ENCODE assay signal across 22 cellular contexts in genomic region chr11:556857-557256, GRCh38. TPM values are rescaled to one million over a fixed set of nuclear protein-coding genes. Genes with fewer than 3 reads are reported as not detected.
DNase-seq lines count a peak whose midpoint lies in the region; ATAC-seq and TF ChIP-seq lines count a peak whose summit lies in the region.
"Had no signal": no experiment of that assay in that cellular context is flagged by ENCODE, and none has a peak within 500 bp of the region (broad histone marks: within the 10 kb centered on the region; RNA-seq: fewer than 3 reads in every experiment).

No MANE protein-coding gene starts in this region.

- H3K36me3 Mint-ChIP-seq in Calu3 (ENCODE audit: insufficient read depth, unreplicated experiment): peaks cover 61% of the 10 kb centered on the region
- H3K36me3 Mint-ChIP-seq in stimulated activated effector memory CD8-positive, alpha-beta T cell treated with anti-CD3 and anti-CD28 coated beads, Interleukin-12 subunit alpha, Interleukin-12 subunit beta, amount 100 ng/mL, for 72 hours: peaks cover 15% of the 10 kb centered on the region
- no peaks in the 10 kb centered on the region for H3K36me3 Mint-ChIP-seq in activated naive CD4-positive, alpha-beta T cell treated with anti-CD3 and anti-CD28 coated beads, Interleukin-2, amount 10 ng/mL, durations not matched to agents 7 days and 5 days

- H3K9ac ChIP-seq in iPS-15b (ENCODE audit: low read depth, low read length): no peak overlapping the region

- H3K27me3 Mint-ChIP-seq in Calu3 (ENCODE audit: unreplicated experiment): no peaks in the 10 kb centered on the region
- H3K27me3 Mint-ChIP-seq in activated naive CD4-positive, alpha-beta T cell treated with anti-CD3 and anti-CD28 coated beads, Interleukin-2, amount 10 ng/mL, durations not matched to agents 7 days and 5 days: peaks cover 65% of the 10 kb centered on the region

- CTCF ChIA-PET in Calu3 (lab: Charles Lee): no interaction called here
- CTCF ChIA-PET in activated naive CD4-positive, alpha-beta T cell treated with anti-CD3 and anti-CD28 coated beads, Interleukin-2, amount 10 ng/mL, durations not matched to agents 7 days and 5 days (lab: Charles Lee): interaction anchor here (1.1 to 3.3 kb wide), 4 partner anchors 19 to 171 kb away, joined by 3 to 42 read pairs (median 8); no protein-coding TSS in a partner anchor

- intact Hi-C loops in Calu3 (cut with micrococcal nuclease; ENCODE audit: unreplicated experiment): loop anchor here (10.0 kb wide), 1 partner anchor 168 kb away; no protein-coding TSS in a partner anchor

- H3K9me3 Mint-ChIP-seq in Calu3 (ENCODE audit: low read depth, unreplicated experiment): no peaks in the 10 kb centered on the region
- no peaks in the 10 kb centered on the region for H3K9me3 Mint-ChIP-seq in stimulated activated effector memory CD8-positive, alpha-beta T cell treated with anti-CD3 and anti-CD28 coated beads, Interleukin-12 subunit alpha, Interleukin-12 subunit beta, amount 100 ng/mL, for 72 hours
- no peaks in the 10 kb centered on the region for H3K9me3 Mint-ChIP-seq in activated naive CD4-positive, alpha-beta T cell treated with anti-CD3 and anti-CD28 coated beads, Interleukin-2, amount 10 ng/mL, durations not matched to agents 7 days and 5 days
- H3K9me3 Mint-ChIP-seq: activated CD4-positive, alpha-beta memory T cell treated with anti-CD3 and anti-CD28 coated beads, Interleukin-2, amount 10 ng/mL, durations not matched to agents 7 days and 5 days had no signal

- H3K27ac Mint-ChIP-seq in Calu3 (ENCODE audit: unreplicated experiment): no peak overlapping the region
- no peak overlapping the region for H3K27ac Mint-ChIP-seq in stimulated activated effector memory CD8-positive, alpha-beta T cell treated with anti-CD3 and anti-CD28 coated beads, Interleukin-12 subunit alpha, Interleukin-12 subunit beta, amount 100 ng/mL, for 72 hours
- no peak overlapping the region for H3K27ac Mint-ChIP-seq in activated naive CD4-positive, alpha-beta T cell treated with anti-CD3 and anti-CD28 coated beads, Interleukin-2, amount 10 ng/mL, durations not matched to agents 7 days and 5 days
- H3K27ac Mint-ChIP-seq: activated CD4-positive, alpha-beta memory T cell treated with anti-CD3 and anti-CD28 coated beads, Interleukin-2, amount 10 ng/mL, durations not matched to agents 7 days and 5 days; progenitor cell of endocrine pancreas had no signal

- TF ChIP-seq EP300 in Ishikawa (IDR thresholded peaks at IDR 0.05; ENCODE audit: borderline replicate concordance): no peak

- H3K27me3 ChIP-seq in iPS-15b (ENCODE audit: control insufficient read depth, insufficient read depth, low read length): peaks cover 17% of the 10 kb centered on the region

- TF ChIP-seq RAD21 in Ishikawa (IDR thresholded peaks at IDR 0.05; ENCODE audit: low read depth): no peak

- H3K4me1 ChIP-seq in iPS-15b (ENCODE audit: control insufficient read depth, insufficient read depth, low read length): peaks cover 1% of the 10 kb centered on the region

- DNase-seq in Calu3: no peak
- DNase-seq in stimulated activated effector memory CD8-positive, alpha-beta T cell treated with anti-CD3 and anti-CD28 coated beads, Interleukin-12 subunit alpha, Interleukin-12 subunit beta, amount 100 ng/mL, for 72 hours (ENCODE audit: low spot score in 2 of 2): peak in 1 of 2 donors; percentile 60
- DNase-seq in activated naive CD4-positive, alpha-beta T cell treated with anti-CD3 and anti-CD28 coated beads, Interleukin-2, amount 10 ng/mL, durations not matched to agents 7 days and 5 days: no peak
- no peak for DNase-seq in stimulated activated CD4-positive, alpha-beta T cell treated with anti-CD3 and anti-CD28 coated beads, Interleukin-12 subunit alpha, Interleukin-12 subunit beta, amount 100 ng/mL, for 4 hours
- no peak for DNase-seq in NCI-H345 treated with DMSO at 0.1 percent for 48 hours (lab: John Stamatoyannopoulos, UW; ENCODE audit: unreplicated experiment)
- DNase-seq: activated CD4-positive, alpha-beta memory T cell treated with anti-CD3 and anti-CD28 coated beads, Interleukin-2, amount 10 ng/mL, durations not matched to agents 7 days and 5 days; activated effector memory CD4-positive, alpha-beta T cell treated with anti-CD3 and anti-CD28 coated beads, Interleukin-2, amount 50 U/mL, for 16 hours; activated T-cell treated with anti-CD3 and anti-CD28 coated beads for 4 hours; Caco-2; DND-41; left ventricle myocardium superior; NCI-H1105 treated with DMSO at 0.1 percent for 48 hours; NCI-H446; stomach; tibial artery had no signal

- TF ChIP-seq CTCF in Calu3 (IDR thresholded peaks at IDR 0.05; ENCODE audit: unreplicated experiment): no peak

- H3K4me3 ChIP-seq in iPS-15b (ENCODE audit: low read depth, low read length): peak overlapping the region; percentile 52
- H3K4me3 ChIP-seq: GM12878, heart left ventricle, tibial artery had no signal

- H3K4me3 Mint-ChIP-seq in Calu3 (ENCODE audit: low read depth, unreplicated experiment): peak overlapping the region; percentile 54
- H3K4me3 Mint-ChIP-seq in stimulated activated effector memory CD8-positive, alpha-beta T cell treated with anti-CD3 and anti-CD28 coated beads, Interleukin-12 subunit alpha, Interleukin-12 subunit beta, amount 100 ng/mL, for 72 hours: peak overlapping the region; percentile 42
- no peak overlapping the region for H3K4me3 Mint-ChIP-seq in activated naive CD4-positive, alpha-beta T cell treated with anti-CD3 and anti-CD28 coated beads, Interleukin-2, amount 10 ng/mL, durations not matched to agents 7 days and 5 days

- no peak for ATAC-seq in stimulated activated effector memory CD8-positive, alpha-beta T cell treated with anti-CD3 and anti-CD28 coated beads, Interleukin-12 subunit alpha, Interleukin-12 subunit beta, amount 100 ng/mL, for 72 hours
- ATAC-seq: GM12878, heart left ventricle, left ventricle myocardium superior, Right ventricle myocardium inferior had no signal

- BruUV-seq in Calu3 (replicated peaks; lab: Mats Ljungman, UMichigan): no TSS peak

- no peaks in the 10 kb centered on the region for H3K4me1 Mint-ChIP-seq in Calu3 (ENCODE audit: low read depth, unreplicated experiment)
- H3K4me1 Mint-ChIP-seq in stimulated activated effector memory CD8-positive, alpha-beta T cell treated with anti-CD3 and anti-CD28 coated beads, Interleukin-12 subunit alpha, Interleukin-12 subunit beta, amount 100 ng/mL, for 72 hours: peaks cover 14% of the 10 kb centered on the region
- H3K4me1 Mint-ChIP-seq in activated naive CD4-positive, alpha-beta T cell treated with anti-CD3 and anti-CD28 coated beads, Interleukin-2, amount 10 ng/mL, durations not matched to agents 7 days and 5 days: peaks cover 27% of the 10 kb centered on the region

- no peaks in the 10 kb centered on the region for H3K36me3 ChIP-seq in iPS-15b (ENCODE audit: control insufficient read depth, insufficient read depth, low read length)
- H3K36me3 ChIP-seq: heart left ventricle, neutrophil, stomach, tibial artery had no signal

- H3K9me3 ChIP-seq in iPS-15b (ENCODE audit: control insufficient read depth, insufficient read depth, low read length): no peaks in the 10 kb centered on the region
- H3K9me3 ChIP-seq: Caco-2, heart left ventricle, neutrophil, stomach, tibial artery had no signal

TF ChIP-seq in Ishikawa, 13 proteins besides CTCF, POLR2A, EP300 and RAD21:
- TF ChIP-seq FOXM1 (IDR thresholded peaks at IDR 0.05; ENCODE audit: borderline replicate concordance, low read depth): no peak
- no peak for TF ChIP-seq CREB1 (IDR thresholded peaks at IDR 0.05; ENCODE audit: low read depth)
- 0 out of 2 replicates have a peak, but pooled peaks have one; percentile 36 for TF ChIP-seq ZBTB7A (IDR thresholded peaks at IDR 0.05; ENCODE audit: low read depth)
- TF ChIP-seq USF1 (IDR thresholded peaks at IDR 0.05): no peak

RNA-seq across cellular contexts. Expression of gene LMNTD2, which starts 3.7 kb away (rescaled TPM):
- total RNA-seq in Calu3 (2022): 7.2 and 7.8 TPM in 2 replicates

RNA-seq across cellular contexts. Expression of gene RASSF7, which starts 3.9 kb away (rescaled TPM):
- total RNA-seq in Calu3 (2022): 93.3 and 100 TPM in 2 replicates

RNA-seq across cellular contexts. Expression of gene PHRF1, which starts 19.4 kb away (rescaled TPM):
- total RNA-seq in Calu3 (2022): 42.3 and 43.2 TPM in 2 replicates

RNA-seq across cellular contexts. Expression of gene LRRC56, which starts 19.5 kb away (rescaled TPM):
- 2.2 and 2.6 TPM in 2 replicates for total RNA-seq in Calu3 (2022)

RNA-seq across cellular contexts. Expression of gene HRAS, which starts 21.5 kb away (rescaled TPM):
- 42.1 and 47.9 TPM in 2 replicates for total RNA-seq in Calu3 (2022)
